In genomic region chr3:48477959-48478480, GRCh38 we compare ENCODE assay signal across 1 cellular context.
TF ChIP-seq lines count a peak whose summit lies in the region.

No MANE protein-coding gene starts in this region.

TF ChIP-seq in GM23338, 12 proteins besides CTCF, POLR2A, EP300 and RAD21 (continued from another document):
- TF ChIP-seq REST (IDR thresholded peaks at IDR 0.05; ENCODE audit: unreplicated experiment) (no peak), CREB1 (CRISPR knock-in tag; IDR thresholded peaks at IDR 0.05; ENCODE audit: low read depth) (no peak), ZNF462 (CRISPR knock-in tag; IDR thresholded peaks at IDR 0.05) (no peak)
